8 cellular contexts compared by ENCODE assay signal in the genomic region with DNA sequence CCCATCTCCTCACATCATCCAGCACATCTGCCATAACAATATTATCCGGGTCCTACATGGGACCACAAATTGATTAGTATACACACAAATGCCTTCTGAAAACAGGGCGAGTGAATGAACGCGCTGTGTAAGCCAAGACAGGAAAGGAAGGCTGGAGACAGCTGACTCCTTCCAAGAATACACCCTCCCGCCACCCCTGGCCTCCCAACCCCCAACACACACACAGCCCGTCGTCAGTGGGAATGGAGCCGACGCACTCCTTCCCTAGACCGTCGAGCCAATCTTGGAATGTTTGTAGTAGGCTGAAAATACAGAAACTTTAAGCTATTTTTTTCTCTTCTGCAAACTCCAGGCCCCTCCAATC. TPM values are rescaled to one million over a fixed set of nuclear protein-coding genes. Genes with fewer than 3 reads are reported as not detected.
DNase-seq lines count a peak whose midpoint lies in the region; ATAC-seq, FAIRE-seq and TF ChIP-seq lines count a peak whose summit lies in the region.

No MANE protein-coding gene starts in this region.

- H3K27ac ChIP-seq in A549: peak overlapping the region; percentile 22 to 80; a peak in 3 of 6 replicates
- H3K27ac ChIP-seq in endodermal cell (ENCODE audit: low read depth, low read length): no peak overlapping the region
- peak overlapping the region; percentile 87 for H3K27ac ChIP-seq in neural cell (ENCODE audit: low read length)

- peaks cover 31% of the 10 kb centered on the region for H3K9me3 Mint-ChIP-seq in endodermal cell

- H3K9me2 ChIP-seq in neural cell (ENCODE audit: insufficient read depth, low read length): no peaks in the 10 kb centered on the region

- 0 out of 3 replicates have a peak, but pooled peaks cover 5% of the 10 kb centered on the region for H3K9me3 ChIP-seq in A549
- no peaks in the 10 kb centered on the region for H3K9me3 ChIP-seq in endodermal cell (ENCODE audit: control insufficient read depth, low read length)
- no peaks in the 10 kb centered on the region for H3K9me3 ChIP-seq in neural cell (ENCODE audit: low read length)

- FAIRE-seq in A549 (lab: Jason Lieb, UNC): no peak

- H3K4me1 ChIP-seq in A549: no peaks in the 10 kb centered on the region
- H3K4me1 ChIP-seq in endodermal cell (ENCODE audit: control insufficient read depth, insufficient read depth, low read length): no peaks in the 10 kb centered on the region

- H3K27me3 ChIP-seq in endodermal cell (ENCODE audit: control insufficient read depth, insufficient read depth, low read length, poor library complexity, severe bottlenecking): no peaks in the 10 kb centered on the region
- no peaks in the 10 kb centered on the region for H3K27me3 ChIP-seq in neural cell (ENCODE audit: insufficient read depth, low read depth, low read length)

- no peaks in the 10 kb centered on the region for H4K20me1 ChIP-seq in neural cell (ENCODE audit: insufficient read depth)

- peaks cover 1% of the 10 kb centered on the region for H3K27me3 Mint-ChIP-seq in endodermal cell (ENCODE audit: insufficient read depth)

- no peaks in the 10 kb centered on the region for H3K36me3 Mint-ChIP-seq in endodermal cell (ENCODE audit: low read depth)

- H3K4me3 ChIP-seq in A549: peak overlapping the region; percentile 50
- peak overlapping the region; percentile 53 for H3K4me3 ChIP-seq in Jurkat, Clone E6-1 (ENCODE audit: low read length)
- peak overlapping the region; percentile 92 for H3K4me3 ChIP-seq in endodermal cell (ENCODE audit: low read length)
- peak overlapping the region; percentile 81 for H3K4me3 ChIP-seq in neural cell (ENCODE audit: low read length)

- H3K27ac Mint-ChIP-seq in endodermal cell: no peak overlapping the region

- ATAC-seq in A549 (peak; percentile 70 to 71; a peak in 5 of 6 replicates), GM19463 (IDR thresholded peaks at IDR 0.05; ENCODE audit: unreplicated experiment) (peak; percentile 27)

- DNase-seq in A549 (ENCODE audit: low read depth in 1 of 2, low spot score in 1 of 2) (peak in 1 of 2 experiments; percentile 1), endodermal cell (no peak), DMS79 treated with DMSO at 0.1 percent for 48 hours (lab: John Stamatoyannopoulos, UW) (no peak), putamen (ENCODE audit: low spot score) (no peak), NCI-H2029 (lab: John Stamatoyannopoulos, UW) (no peak)
- DNase-seq in Jurkat, Clone E6-1 (ENCODE audit: low read depth, low spot score): no peak

- no peaks in the 10 kb centered on the region for H3F3A ChIP-seq in neural cell (ENCODE audit: insufficient read depth, low read length, poor library complexity, severe bottlenecking)

- peaks cover 3% of the 10 kb centered on the region for H3K4me1 Mint-ChIP-seq in endodermal cell

- no peak for TF ChIP-seq RAD21 in A549 (conservative IDR thresholded peaks at IDR 0.05 in 1 of 2, IDR thresholded peaks at IDR 0.05 in 1 of 2)
- TF ChIP-seq RAD21 in neural cell (conservative IDR thresholded peaks at IDR 0.05): no peak

- TF ChIP-seq EP300 in A549 (IDR thresholded peaks at IDR 0.05) (no peak), neural cell (conservative IDR thresholded peaks at IDR 0.05; ENCODE audit: poor library complexity, severe bottlenecking) (no peak)

- H2AFZ ChIP-seq in neural cell (ENCODE audit: low read depth, low read length): peak overlapping the region; percentile 51

- peak overlapping the region; percentile 80 for H3K4me3 Mint-ChIP-seq in endodermal cell

- H3K4me2 ChIP-seq in A549 (peak overlapping the region; percentile 85), neural cell (ENCODE audit: low read length) (no peak overlapping the region)

- CTCF ChIA-PET in A549 (lab: Yijun Ruan, JAX): interaction anchor here (0.8 to 1.1 kb wide), 2 partner anchors 266 to 797 kb away, joined by 3 read pairs; a partner anchor contains a TSS

- no peaks in the 10 kb centered on the region for H3K79me2 ChIP-seq in neural cell (replicated peaks; ENCODE audit: insufficient read depth, low read length)

- 7% methylated on average over 11 of the region's 11 CpGs for WGBS in A549 (ENCODE audit: missing lambda C conversion rate)
- WGBS in endodermal cell (ENCODE audit: insufficient coverage in 1 of 2, insufficient read length in 1 of 2), 2 experiments: 20% methylated on average over 5 of the region's 11 CpGs; no CpG with 5 or more reads in 1 of the 2 experiments

- POLR2A ChIA-PET in A549 (lab: Yijun Ruan, JAX): interaction anchor here (1.2 to 1.5 kb wide), 2 partner anchors 38 to 266 kb away, joined by 3 to 4 read pairs; a partner anchor contains a TSS

- TF ChIP-seq POLR2A in A549 (IDR thresholded peaks at IDR 0.05; ENCODE audit: low read length): no peak

- TF ChIP-seq CTCF in A549 (IDR thresholded peaks at IDR 0.05) (no peak), endodermal cell (conservative IDR thresholded peaks at IDR 0.05) (no peak), neural cell (IDR thresholded peaks at IDR 0.05; ENCODE audit: poor library complexity, severe bottlenecking) (no peak)

- H3K9ac ChIP-seq in endodermal cell (ENCODE audit: extremely low read depth, low read length, poor library complexity, severe bottlenecking): peak overlapping the region; percentile 68
- peak overlapping the region; percentile 84 for H3K9ac ChIP-seq in neural cell (ENCODE audit: low read length)

- no peaks in the 10 kb centered on the region for H3K36me3 ChIP-seq in endodermal cell (ENCODE audit: control insufficient read depth, insufficient read depth, low read length)
- no peaks in the 10 kb centered on the region for H3K36me3 ChIP-seq in neural cell (ENCODE audit: insufficient read depth, low read length)

TF ChIP-seq in A549, 52 proteins besides CTCF, POLR2A, EP300 and RAD21:
- TF ChIP-seq RNF2 (IDR thresholded peaks at IDR 0.05; ENCODE audit: borderline replicate concordance, low read depth) (no peak), SMC3 (IDR thresholded peaks at IDR 0.05) (no peak), ZSCAN20 (CRISPR knock-in tag; IDR thresholded peaks at IDR 0.05) (no peak), NR3C1 (IDR thresholded peaks at IDR 0.05) (no peak)

TF ChIP-seq in neural cell, 6 proteins besides CTCF, POLR2A, EP300 and RAD21:
- TF ChIP-seq POLR2AphosphoS5 (IDR thresholded peaks at IDR 0.05): no peak
- no peak for TF ChIP-seq SMC3 (conservative IDR thresholded peaks at IDR 0.05; ENCODE audit: poor library complexity)
- TF ChIP-seq, protein P1, sequence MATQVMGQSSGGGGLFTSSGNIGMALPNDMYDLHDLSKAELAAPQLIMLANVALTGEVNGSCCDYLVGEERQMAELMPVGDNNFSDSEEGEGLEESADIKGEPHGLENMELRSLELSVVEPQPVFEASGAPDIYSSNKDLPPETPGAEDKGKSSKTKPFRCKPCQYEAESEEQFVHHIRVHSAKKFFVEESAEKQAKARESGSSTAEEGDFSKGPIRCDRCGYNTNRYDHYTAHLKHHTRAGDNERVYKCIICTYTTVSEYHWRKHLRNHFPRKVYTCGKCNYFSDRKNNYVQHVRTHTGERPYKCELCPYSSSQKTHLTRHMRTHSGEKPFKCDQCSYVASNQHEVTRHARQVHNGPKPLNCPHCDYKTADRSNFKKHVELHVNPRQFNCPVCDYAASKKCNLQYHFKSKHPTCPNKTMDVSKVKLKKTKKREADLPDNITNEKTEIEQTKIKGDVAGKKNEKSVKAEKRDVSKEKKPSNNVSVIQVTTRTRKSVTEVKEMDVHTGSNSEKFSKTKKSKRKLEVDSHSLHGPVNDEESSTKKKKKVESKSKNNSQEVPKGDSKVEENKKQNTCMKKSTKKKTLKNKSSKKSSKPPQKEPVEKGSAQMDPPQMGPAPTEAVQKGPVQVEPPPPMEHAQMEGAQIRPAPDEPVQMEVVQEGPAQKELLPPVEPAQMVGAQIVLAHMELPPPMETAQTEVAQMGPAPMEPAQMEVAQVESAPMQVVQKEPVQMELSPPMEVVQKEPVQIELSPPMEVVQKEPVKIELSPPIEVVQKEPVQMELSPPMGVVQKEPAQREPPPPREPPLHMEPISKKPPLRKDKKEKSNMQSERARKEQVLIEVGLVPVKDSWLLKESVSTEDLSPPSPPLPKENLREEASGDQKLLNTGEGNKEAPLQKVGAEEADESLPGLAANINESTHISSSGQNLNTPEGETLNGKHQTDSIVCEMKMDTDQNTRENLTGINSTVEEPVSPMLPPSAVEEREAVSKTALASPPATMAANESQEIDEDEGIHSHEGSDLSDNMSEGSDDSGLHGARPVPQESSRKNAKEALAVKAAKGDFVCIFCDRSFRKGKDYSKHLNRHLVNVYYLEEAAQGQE (IDR thresholded peaks at IDR 0.05; ENCODE audit: borderline replicate concordance): no peak
- TF ChIP-seq MXI1 (conservative IDR thresholded peaks at IDR 0.05; ENCODE audit: poor library complexity, severe bottlenecking): no peak
- TF ChIP-seq TAF1 (IDR thresholded peaks at IDR 0.05; ENCODE audit: low read depth): no peak
- TF ChIP-seq EZH2 (IDR thresholded peaks at IDR 0.05; ENCODE audit: borderline replicate concordance, insufficient read depth, low read length, poor library complexity, severe bottlenecking): no peak

RNA-seq across cellular contexts. Expression of a gene that starts 0.3 kb away (rescaled TPM):
- polyA plus RNA-seq in A549 (2011; rRNA removed): 10.4 and 12.3 TPM in 2 replicates
- polyA plus RNA-seq in A549 (2012; cell fraction: cytosol; rRNA removed): 6.5 and 7.5 TPM in 2 replicates
- polyA plus RNA-seq in A549 (2012; cell fraction: nucleus; rRNA removed): 6.2 and 11.6 TPM in 2 replicates
- 6.1 to 8.8 TPM (median 7.0 TPM) in 3 replicates for polyA plus RNA-seq in A549 (2017; fragmentation: RNase III; extraction: RNeasy Plus Mini Kit Qiagen cat#74134 plus additional on column Dnase treatment)
- polyA minus RNA-seq in A549 (2011; rRNA and poly(A)+ RNA removed): 2.4 and 4.8 TPM in 2 replicates
- polyA plus RNA-seq in Jurkat, Clone E6-1 (2012; ENCODE audit: insufficient read depth, insufficient read length): not detected
- total RNA-seq in endodermal cell: 10 to 100 TPM; 19.6 to 37.9 TPM
- 42.8 TPM for polyA plus RNA-seq in endodermal cell (2013, experiment 1 of 2)
- polyA plus RNA-seq in endodermal cell (2013, experiment 2 of 2): 39.8 TPM
- polyA plus RNA-seq in neural cell: 240 and 262 TPM in 2 replicates
- polyA minus RNA-seq in neural cell: 111 and 112 TPM in 2 replicates

RNA-seq across cellular contexts. Expression of a gene that starts 38.0 kb away (rescaled TPM):
- polyA plus RNA-seq in A549 (2011; rRNA removed) (0.72 and 1.4 TPM in 2 replicates), A549 (2017; fragmentation: RNase III; extraction: RNeasy Plus Mini Kit Qiagen cat#74134 plus additional on column Dnase treatment) (0.45 to 0.68 TPM (median 0.67 TPM) in 3 replicates), neural cell (1.4 TPM in 2 replicates)
- 0.29 and 0.36 TPM in 2 replicates for polyA plus RNA-seq in A549 (2012; cell fraction: cytosol; rRNA removed)
- 0.27 and 0.34 TPM in 2 replicates for polyA plus RNA-seq in A549 (2012; cell fraction: nucleus; rRNA removed)
- polyA minus RNA-seq in A549 (2011; rRNA and poly(A)+ RNA removed): 2.4 and 2.6 TPM in 2 replicates
- polyA plus RNA-seq in Jurkat, Clone E6-1 (2012; ENCODE audit: insufficient read depth, insufficient read length): 0.63 TPM
- total RNA-seq in endodermal cell: 10 to 100 TPM; 15.6 to 18.0 TPM
- polyA plus RNA-seq in endodermal cell (2013, experiment 1 of 2): 6.9 TPM
- polyA plus RNA-seq in endodermal cell (2013, experiment 2 of 2): 5.3 TPM
- polyA minus RNA-seq in neural cell: 6.3 and 12.8 TPM in 2 replicates

Comparison
In these comparisons a context has a peak if more than half of its experiments do, and no peak if none do; other contexts are left out.
1. RNA of a gene that starts 0.3 kb away (polyA plus RNA-seq): 240 to 262 TPM in neural cell; 6.1 to 12.3 TPM in A549; every median in the first group is over 10 times any median in the second.
2. Peak in every context shown above with its lines, with median percentiles within 50 percentile points of each other: H3K4me3 ChIP-seq.